In genomic region chr15:67839929-67840746, GRCh38 we compare ENCODE assay signal across 8 cellular contexts. TPM values are rescaled to one million over a fixed set of nuclear protein-coding genes. Genes with fewer than 3 reads are reported as not detected.
A peak's percentile ranks its signal among the peaks of the same experiment; 100 is the strongest.
DNase-seq lines count a peak whose midpoint lies in the region; ATAC-seq and TF ChIP-seq lines count a peak whose summit lies in the region.

TSS of gene RNU6-1 (minus strand) at chr15:67840045.

- peak; percentile 99 for DNase-seq in GM06990 (ENCODE audit: extremely low read depth, insufficient read length)
- DNase-seq in NCI-H1092 (lab: John Stamatoyannopoulos, UW) = peak; percentile 70
- peak; percentile 94 for DNase-seq in SK-N-SH
- peak; percentile 94 to 95 for DNase-seq in activated naive CD4-positive, alpha-beta T cell treated with anti-CD3 and anti-CD28 coated beads, Interleukin-2, amount 50 U/mL, for 72 hours (ENCODE audit: low spot score in 2 of 2)
- peak; percentile 93 for DNase-seq in globus pallidus (ENCODE audit: low spot score)
- peak; percentile 90 for DNase-seq in occipital lobe (lab: John Stamatoyannopoulos, UW)

- peak within 1 kb of the TSS; percentile 92 for H3K4me3 ChIP-seq in GM06990 (replicated peaks; ENCODE audit: low read depth, low read length)
- peak within 1 kb of the TSS; percentile 73 to 97 for H3K4me3 ChIP-seq in SK-N-SH (ENCODE audit: low read depth in 2 of 2, low read length in 1 of 2)

- POLR2A ChIA-PET in SK-N-SH (lab: Yijun Ruan, JAX) = no interaction called here

- no peak for TF ChIP-seq CTCF in GM06990 (IDR thresholded peaks at IDR 0.05; ENCODE audit: insufficient read depth, low read length, poor library complexity, severe bottlenecking)
- TF ChIP-seq CTCF in SK-N-SH (IDR thresholded peaks at IDR 0.05) = no peak

- H4K20me1 ChIP-seq in SK-N-SH (ENCODE audit: insufficient read depth) = no peaks in the 10 kb centered on the region

- peaks cover 0 to 9% of the 10 kb centered on the region in 2 donors for H3K36me3 Mint-ChIP-seq in activated naive CD4-positive, alpha-beta T cell treated with anti-CD3 and anti-CD28 coated beads, Interleukin-2, amount 50 U/mL, for 72 hours

- WGBS in SK-N-SH (ENCODE audit: low lambda C conversion rate) = under 1% methylated on average over 40 of the region's 62 CpGs

- CTCF ChIA-PET in SK-N-SH (lab: Yijun Ruan, JAX) = interaction anchor here (1.2 to 9.4 kb wide), 8 partner anchors 23 to 454 kb away, joined by 4 to 123 read pairs (median 4); no protein-coding TSS in a partner anchor

- H3K9ac ChIP-seq in SK-N-SH = peak within 1 kb of the TSS; percentile 76

- H3K4me2 ChIP-seq in SK-N-SH = peak within 1 kb of the TSS; percentile 82

- H3K27ac ChIP-seq in SK-N-SH (ENCODE audit: low read depth in 2 of 2, low read length in 1 of 2) (peak within 1 kb of the TSS; percentile 83 to 90), temporal lobe (ENCODE audit: low read depth, low read length) (peak within 1 kb of the TSS; percentile 86)

- H3F3A ChIP-seq in SK-N-SH (replicated peaks; ENCODE audit: insufficient read depth) = peaks cover 8% of the 10 kb centered on the region

- peak within 1 kb of the TSS; percentile 91 for H2AFZ ChIP-seq in SK-N-SH (ENCODE audit: low read depth)

- peaks cover 0 to 12% of the 10 kb centered on the region in 2 experiments; a peak in 2 of 4 replicates for H3K4me1 ChIP-seq in SK-N-SH (ENCODE audit: control insufficient read depth in 1 of 2, insufficient read depth in 2 of 2, low read depth in 1 of 2, low read length in 1 of 2)

- peak within 1 kb of the TSS; percentile 98 for H3K27ac Mint-ChIP-seq in activated naive CD4-positive, alpha-beta T cell treated with anti-CD3 and anti-CD28 coated beads, Interleukin-2, amount 50 U/mL, for 72 hours

- TF ChIP-seq RAD21 in SK-N-SH (IDR thresholded peaks at IDR 0.05; ENCODE audit: low read length) = no peak

- ATAC-seq in HG02588 (IDR thresholded peaks at IDR 0.05; ENCODE audit: unreplicated experiment) = peak; percentile 79
- peak; percentile 90 for ATAC-seq in activated naive CD4-positive, alpha-beta T cell treated with anti-CD3 and anti-CD28 coated beads, Interleukin-2, amount 50 U/mL, for 72 hours

- TF ChIP-seq EP300 in SK-N-SH (IDR thresholded peaks at IDR 0.05; ENCODE audit: borderline replicate concordance in 1 of 2, low read depth in 1 of 2, low read length in 1 of 2) = no peak

- H3K36me3 ChIP-seq in GM06990 (ENCODE audit: control insufficient read depth, insufficient read depth, low read length) (no peaks in the 10 kb centered on the region), SK-N-SH (replicated peaks in 1 of 2; ENCODE audit: control insufficient read depth in 1 of 2, insufficient read depth in 2 of 2, low read length in 1 of 2) (no peaks in the 10 kb centered on the region)

- H3K9me3 ChIP-seq in SK-N-SH = no peaks in the 10 kb centered on the region

- H3K9me3 Mint-ChIP-seq in activated naive CD4-positive, alpha-beta T cell treated with anti-CD3 and anti-CD28 coated beads, Interleukin-2, amount 50 U/mL, for 72 hours = no peaks in the 10 kb centered on the region

- H3K79me2 ChIP-seq in SK-N-SH (ENCODE audit: insufficient read depth) = no peaks in the 10 kb centered on the region

- H3K27me3 ChIP-seq in GM06990 (replicated peaks; ENCODE audit: control insufficient read depth, insufficient read depth, low read length) (peaks cover 3% of the 10 kb centered on the region; the same call in 1 of the 2 replicates), SK-N-SH (ENCODE audit: insufficient read depth) (no peaks in the 10 kb centered on the region)

- H3K9me2 ChIP-seq in SK-N-SH = no peaks in the 10 kb centered on the region

TF ChIP-seq in SK-N-SH, 30 proteins besides CTCF, POLR2A, EP300 and RAD21 (continues in another document):
- TF ChIP-seq ELF1 (IDR thresholded peaks at IDR 0.05) = peak; percentile 6; the same call in 1 of the 2 replicates
- TF ChIP-seq CHD2 (IDR thresholded peaks at IDR 0.05; ENCODE audit: low read length, partially characterized antibody) = no peak
- 0 out of 2 replicates have a peak, but pooled peaks have one; percentile 34 for TF ChIP-seq TAF1 (IDR thresholded peaks at IDR 0.05; ENCODE audit: borderline replicate concordance, low read depth, low read length)
- no peak for TF ChIP-seq EZH2phosphoT487 (IDR thresholded peaks at IDR 0.05; ENCODE audit: borderline replicate concordance, low read depth)
- TF ChIP-seq ZBTB33 (IDR thresholded peaks at IDR 0.05; ENCODE audit: borderline replicate concordance, low read depth) = no peak
- peak; percentile 21; the same call in 1 of the 2 replicates for TF ChIP-seq GATA2 (CRISPR knock-in tag; IDR thresholded peaks at IDR 0.05)
- no peak for TF ChIP-seq TCF12 (IDR thresholded peaks at IDR 0.05)
- TF ChIP-seq TEAD4 (IDR thresholded peaks at IDR 0.05; ENCODE audit: borderline replicate concordance, insufficient read depth) = peak; percentile 81
- no peak for TF ChIP-seq YY1 (IDR thresholded peaks at IDR 0.05; ENCODE audit: low read depth)
- peak; percentile 81; the same call in 1 of the 2 replicates for TF ChIP-seq POLR2AphosphoS5 (IDR thresholded peaks at IDR 0.05; ENCODE audit: low read depth, low read length)
- no peak for TF ChIP-seq FOXM1 (IDR thresholded peaks at IDR 0.05; ENCODE audit: low read depth)
- TF ChIP-seq MXI1 (IDR thresholded peaks at IDR 0.05; ENCODE audit: low read depth, low read length) = peak; percentile 83
- TF ChIP-seq FOSL2 (IDR thresholded peaks at IDR 0.05; ENCODE audit: borderline replicate concordance, low read depth) = peak; percentile 68; the same call in 1 of the 2 replicates
- no peak for TF ChIP-seq RCOR1 (IDR thresholded peaks at IDR 0.05; ENCODE audit: low read length)
- 0 out of 2 replicates have a peak, but pooled peaks have one; percentile 65 for TF ChIP-seq MAX (IDR thresholded peaks at IDR 0.05; ENCODE audit: low read depth)
- TF ChIP-seq NRF1 (IDR thresholded peaks at IDR 0.05; ENCODE audit: low read depth, low read length) = peak; percentile 55
- no peak for TF ChIP-seq GABPA (IDR thresholded peaks at IDR 0.05; ENCODE audit: low read depth)
- TF ChIP-seq PBX3 (IDR thresholded peaks at IDR 0.05) = no peak
- no peak for TF ChIP-seq IRF3 (IDR thresholded peaks at IDR 0.05; ENCODE audit: low read depth, low read length)
- TF ChIP-seq FOXJ3 (CRISPR knock-in tag; IDR thresholded peaks at IDR 0.05) = no peak
- TF ChIP-seq NFIC (IDR thresholded peaks at IDR 0.05; ENCODE audit: borderline replicate concordance) = no peak
- no peak for TF ChIP-seq RXRA (IDR thresholded peaks at IDR 0.05; ENCODE audit: borderline replicate concordance, low read depth)
- peak; percentile 85 for TF ChIP-seq USF2 (IDR thresholded peaks at IDR 0.05; ENCODE audit: borderline replicate concordance, low read depth, low read length)
- TF ChIP-seq RFX5 (IDR thresholded peaks at IDR 0.05; ENCODE audit: low read length) = no peak

RNA-seq across cellular contexts. Expression of gene RNU6-1, which starts in this region (rescaled TPM):
- polyA plus RNA-seq in SK-N-SH (2012; rRNA removed) = not detected in 2 replicates
- polyA plus RNA-seq in SK-N-SH (2012; cell fraction: cytosol; rRNA removed) = not detected in 2 replicates
- polyA plus RNA-seq in SK-N-SH (2012; cell fraction: nucleus; rRNA removed) = not detected in 2 replicates
- not detected for total RNA-seq in activated naive CD4-positive, alpha-beta T cell treated with anti-CD3 and anti-CD28 coated beads, Interleukin-2, amount 50 U/mL, for 72 hours
- not detected for total RNA-seq in occipital lobe
- not detected for total RNA-seq in temporal lobe

Comparison
In these comparisons a context has a peak if more than half of its experiments do, and no peak if none do; other contexts are left out.
1. Peak in every context shown above with its lines: DNase-seq, ATAC-seq, H3K4me3 ChIP-seq and H3K27ac ChIP-seq.
2. Peak in DNase-seq, H3K4me3 ChIP-seq, H3K27ac ChIP-seq, H3K9ac ChIP-seq and H3K4me2 ChIP-seq in SK-N-SH; RNA of the gene not detected or under 1 TPM.
3. Peak in DNase-seq and ATAC-seq in activated naive CD4-positive, alpha-beta T cell treated with anti-CD3 and anti-CD28 coated beads, Interleukin-2, amount 50 U/mL, for 72 hours; RNA of the gene not detected or under 1 TPM.
4. Peak in DNase-seq in occipital lobe; RNA of the gene not detected or under 1 TPM.